Comparison of ENCODE assay signal across 25 cellular contexts in the genomic region with DNA sequence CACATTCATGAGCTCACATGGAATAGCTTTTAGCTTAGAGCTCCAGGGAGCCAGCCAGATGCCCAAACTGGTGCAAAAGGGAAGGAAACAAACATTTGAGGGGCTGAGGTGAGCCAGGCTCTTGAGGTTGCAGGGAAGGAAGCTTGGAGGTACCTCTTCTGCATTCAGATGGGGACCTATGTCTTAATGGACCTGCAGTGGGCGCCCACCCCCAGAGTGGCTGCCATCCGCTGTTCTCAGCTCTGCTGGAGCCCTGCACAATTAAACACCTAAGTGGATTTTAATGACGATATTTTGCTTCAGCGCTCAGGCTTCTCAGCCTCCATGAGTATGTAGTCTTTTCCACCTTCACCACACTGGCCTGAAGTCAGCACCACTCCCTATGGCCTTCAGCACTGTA.
"Had no signal": no experiment of that assay in that cellular context is flagged by ENCODE, and none has a peak within 500 bp of the region (broad histone marks: within the 10 kb centered on the region; RNA-seq: fewer than 3 reads in every experiment).

No MANE protein-coding gene starts in this region.

- H3K27me3 ChIP-seq: adrenal gland, gastrocnemius medialis, heart left ventricle, transverse colon, vagina had no signal

- H3K4me3 Mint-ChIP-seq: activated naive CD4-positive, alpha-beta T cell treated with anti-CD3 and anti-CD28 coated beads, Interleukin-2, amount 50 U/mL, for 24 hours; activated T-cell treated with anti-CD3 and anti-CD28 coated beads, Interleukin-2, amount 50 U/mL, for 72 hours; naive thymus-derived CD4-positive, alpha-beta T cell had no signal

- DNase-seq: activated CD4-positive, alpha-beta T cell treated with anti-CD3 and anti-CD28 coated beads for 1 hour; activated CD8-positive, alpha-beta memory T cell treated with anti-CD3 and anti-CD28 coated beads for 24 hours; activated CD8-positive, alpha-beta memory T cell treated with anti-CD3 and anti-CD28 coated beads, Interleukin-2, amount 50 U/mL, for 48 hours; activated effector memory CD4-positive, alpha-beta T cell treated with anti-CD3 and anti-CD28 coated beads, Interleukin-2, amount 50 U/mL, for 16 hours; activated T-cell treated with anti-CD3 and anti-CD28 coated beads, Interleukin-2, amount 50 U/mL, for 72 hours; adrenal gland; cerebellar nuclear complex; cortex of kidney; gastrocnemius medialis; heart left ventricle; kidney glomerular epithelial cell; left ventricle myocardium superior; naive thymus-derived CD4-positive, alpha-beta T cell; nucleus accumbens; retina; stimulated activated CD4-positive, alpha-beta T cell treated with anti-CD3 and anti-CD28 coated beads, Interleukin-1b, Interleukin-23, amount 100 ng/mL, for 48 hours; stimulated activated CD8-positive, alpha-beta memory T cell treated with anti-CD3 and anti-CD28 coated beads, Interleukin-4, amount 100 ng/mL, for 48 hours; stimulated activated naive CD8-positive, alpha-beta T cell treated with anti-CD3 and anti-CD28 coated beads, Interleukin-15, Interleukin-2, amounts not matched to agents 100 U/mL and 50 U/mL, for 24 hours; T-helper 2 cell; transverse colon had no signal

- ATAC-seq: activated T-cell treated with anti-CD3 and anti-CD28 coated beads, Interleukin-2, amount 50 U/mL, for 72 hours; esophagus mucosa; gastrocnemius medialis; heart left ventricle; left ventricle myocardium superior; naive thymus-derived CD4-positive, alpha-beta T cell; stimulated activated naive CD8-positive, alpha-beta T cell treated with anti-CD3 and anti-CD28 coated beads, Interleukin-15, Interleukin-2, amounts not matched to agents 100 U/mL and 50 U/mL, for 24 hours had no signal

- H3K36me3 Mint-ChIP-seq: activated naive CD4-positive, alpha-beta T cell treated with anti-CD3 and anti-CD28 coated beads, Interleukin-2, amount 50 U/mL, for 24 hours; immature natural killer cell; naive thymus-derived CD4-positive, alpha-beta T cell had no signal

- H3K4me3 ChIP-seq: adrenal gland, gastrocnemius medialis, heart left ventricle, transverse colon, vagina had no signal

- H3K9me3 ChIP-seq: adrenal gland, gastrocnemius medialis, heart left ventricle, transverse colon, vagina had no signal

- H3K36me3 ChIP-seq: adrenal gland, gastrocnemius medialis, heart left ventricle, transverse colon, vagina had no signal

- H3K27ac ChIP-seq: adrenal gland, gastrocnemius medialis, heart left ventricle, transverse colon, vagina, VCaP had no signal

- H3K27ac Mint-ChIP-seq: activated naive CD4-positive, alpha-beta T cell treated with anti-CD3 and anti-CD28 coated beads, Interleukin-2, amount 50 U/mL, for 24 hours; activated T-cell treated with anti-CD3 and anti-CD28 coated beads, Interleukin-2, amount 50 U/mL, for 72 hours; naive thymus-derived CD4-positive, alpha-beta T cell had no signal

- H3K4me1 ChIP-seq: adrenal gland, heart left ventricle, transverse colon, vagina had no signal

- H3K4me1 Mint-ChIP-seq: activated naive CD4-positive, alpha-beta T cell treated with anti-CD3 and anti-CD28 coated beads, Interleukin-2, amount 50 U/mL, for 24 hours; naive thymus-derived CD4-positive, alpha-beta T cell had no signal
